Comparison of ENCODE assay signal across 11 cellular contexts in the genomic region with DNA sequence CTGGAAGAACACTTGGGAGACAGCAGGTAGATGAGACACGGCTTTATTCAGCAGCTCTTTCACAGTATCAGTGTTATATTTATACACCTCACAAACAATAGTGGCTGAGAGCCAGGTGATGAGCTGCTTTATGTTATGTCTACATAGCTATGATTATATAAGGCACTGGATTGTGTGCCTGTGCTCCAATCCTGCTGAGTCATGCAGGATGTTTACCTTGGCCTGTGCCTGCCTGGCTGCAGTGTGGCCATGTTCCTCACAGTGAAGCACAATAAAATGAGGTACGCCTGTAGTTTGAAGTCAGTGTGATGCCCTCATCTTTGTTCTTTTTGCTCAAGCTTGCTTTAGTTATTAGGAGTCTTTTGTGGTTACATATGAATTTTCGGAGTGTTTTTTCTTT. TPM values are rescaled to one million over a fixed set of nuclear protein-coding genes. Genes with fewer than 3 reads are reported as not detected.
DNase-seq lines count a peak whose midpoint lies in the region; ATAC-seq, FAIRE-seq and TF ChIP-seq lines count a peak whose summit lies in the region.
"Had no signal": no experiment of that assay in that cellular context is flagged by ENCODE, and none has a peak within 500 bp of the region (broad histone marks: within the 10 kb centered on the region; RNA-seq: fewer than 3 reads in every experiment).

No MANE protein-coding gene starts in this region.

- peak overlapping the region; percentile 40 for H3K9ac ChIP-seq in astrocyte (ENCODE audit: low read length)

- no peak for ATAC-seq in GM21390 (IDR thresholded peaks at IDR 0.05; ENCODE audit: unreplicated experiment)
- no peak for ATAC-seq in HG03280 (IDR thresholded peaks at IDR 0.05; ENCODE audit: unreplicated experiment)
- no peak for ATAC-seq in GM19467 (IDR thresholded peaks at IDR 0.05; ENCODE audit: unreplicated experiment)
- ATAC-seq: effector memory CD8-positive, alpha-beta T cell had no signal

- POLR2A ChIA-PET in BJ (lab: Charles Lee), result no interaction called here

- H3K27me3 ChIP-seq in BJ (ENCODE audit: control insufficient read depth, insufficient read depth, low read length) (no peaks in the 10 kb centered on the region; the same call in 1 of the 2 replicates), astrocyte (ENCODE audit: insufficient read depth, low read length) (no peaks in the 10 kb centered on the region)

- no peaks in the 10 kb centered on the region for H3K9me3 ChIP-seq in astrocyte (ENCODE audit: insufficient read depth, low read depth, low read length)

- H3K27ac Mint-ChIP-seq in astrocyte (ENCODE audit: unreplicated experiment), result no peak overlapping the region
- H3K27ac Mint-ChIP-seq: effector memory CD8-positive, alpha-beta T cell had no signal

- peak overlapping the region; percentile 59 for H3K4me2 ChIP-seq in astrocyte (ENCODE audit: low read length)

- DNase-seq in BJ (ENCODE audit: low read depth) (peak; percentile 4), LoVo (ENCODE audit: low spot score) (peak; percentile 16), astrocyte (ENCODE audit: low read depth) (peak; percentile 84), left kidney (ENCODE audit: low read depth, low spot score) (peak; percentile 3), NCI-H1092 (lab: John Stamatoyannopoulos, UW) (no peak)
- DNase-seq: activated CD8-positive, alpha-beta memory T cell treated with anti-CD3 and anti-CD28 coated beads, Interleukin-2, amount 50 U/mL, for 48 hours; effector memory CD8-positive, alpha-beta T cell had no signal

- H3K4me3 Mint-ChIP-seq in astrocyte (ENCODE audit: unreplicated experiment), result no peak overlapping the region
- H3K4me3 Mint-ChIP-seq: effector memory CD8-positive, alpha-beta T cell had no signal

- CTCF ChIA-PET in BJ (lab: Yijun Ruan, JAX), result interaction anchor here (1.0 to 2.1 kb wide), 3 partner anchors 15 to 36 kb away, joined by 3 to 7 read pairs (median 3); no protein-coding TSS in a partner anchor

- no peaks in the 10 kb centered on the region for H4K20me1 ChIP-seq in astrocyte (ENCODE audit: insufficient read depth, low read length)

- peak overlapping the region; percentile 63 for H3K27ac ChIP-seq in astrocyte (ENCODE audit: low read depth, low read length)

- H3K36me3 ChIP-seq in BJ (ENCODE audit: control insufficient read depth, insufficient read depth, low read length) (no peaks in the 10 kb centered on the region), astrocyte (ENCODE audit: insufficient read depth, low read length) (no peaks in the 10 kb centered on the region)

- H3K79me2 ChIP-seq in astrocyte (ENCODE audit: insufficient read depth, low read length), result no peaks in the 10 kb centered on the region

- FAIRE-seq in astrocyte (lab: Jason Lieb, UNC), result no peak

- peaks cover 3% of the 10 kb centered on the region for H3K4me1 Mint-ChIP-seq in astrocyte (ENCODE audit: low read depth, unreplicated experiment)

- H2AFZ ChIP-seq in astrocyte (ENCODE audit: low read depth, low read length), result peak overlapping the region; percentile 57

- H3K27me3 Mint-ChIP-seq in astrocyte (ENCODE audit: low read depth, unreplicated experiment), result no peaks in the 10 kb centered on the region
- H3K27me3 Mint-ChIP-seq: effector memory CD8-positive, alpha-beta T cell had no signal

- no peaks in the 10 kb centered on the region for H3K36me3 Mint-ChIP-seq in astrocyte (ENCODE audit: low read depth, unreplicated experiment)

- TF ChIP-seq CTCF in BJ (IDR thresholded peaks at IDR 0.05; ENCODE audit: insufficient read depth, low read depth, low read length) (no peak), astrocyte (IDR thresholded peaks at IDR 0.05; ENCODE audit: insufficient read depth, low read depth, low read length) (no peak)

- peaks cover 11% of the 10 kb centered on the region for H3K9me3 Mint-ChIP-seq in astrocyte (ENCODE audit: unreplicated experiment)
- H3K9me3 Mint-ChIP-seq: effector memory CD8-positive, alpha-beta T cell had no signal

- H3K4me3 ChIP-seq in BJ (ENCODE audit: low read depth, low read length) (no peak overlapping the region), astrocyte (ENCODE audit: insufficient read depth, low read depth, low read length) (no peak overlapping the region)

- peaks cover 9% of the 10 kb centered on the region for H3K4me1 ChIP-seq in astrocyte (ENCODE audit: insufficient read depth, low read length)

RNA-seq across cellular contexts. Expression of a gene that starts 31.3 kb away (rescaled TPM):
- not detected in 2 replicates for polyA plus RNA-seq in BJ (2011; rRNA removed)
- polyA minus RNA-seq in BJ (2011; rRNA and poly(A)+ RNA removed), result not detected in 2 replicates
- total RNA-seq in astrocyte, result not detected in 2 replicates
- total RNA-seq: mesenteric fat pad had no signal
